ENCODE assay signal across 13 cellular contexts in genomic region chr2:241514986-241515737, GRCh38. TPM values are rescaled to one million over a fixed set of nuclear protein-coding genes. Genes with fewer than 3 reads are reported as not detected.
A peak's percentile ranks its signal among the peaks of the same experiment; 100 is the strongest.
DNase-seq lines count a peak whose midpoint lies in the region; ATAC-seq and TF ChIP-seq lines count a peak whose summit lies in the region.
"Had no signal": no experiment of that assay in that cellular context is flagged by ENCODE, and none has a peak within 500 bp of the region (broad histone marks: within the 10 kb centered on the region; RNA-seq: fewer than 3 reads in every experiment).

No MANE protein-coding gene starts in this region.

- DNase-seq in GM13976 (ENCODE audit: low spot score): peak; percentile 81
- peak; percentile 34 for DNase-seq in MG63
- DNase-seq in immature natural killer cell: peak in 2 of 3 donors; percentile 15 to 28
- no peak for DNase-seq in CD4-positive, alpha-beta T cell
- no peak for DNase-seq in NCI-H446 treated with DMSO at 0.1 percent for 48 hours (lab: John Stamatoyannopoulos, UW)
- DNase-seq in NCI-H510A (lab: John Stamatoyannopoulos, UW): no peak
- DNase-seq in hepatocyte (ENCODE audit: low spot score): no peak
- DNase-seq: activated CD4-positive, alpha-beta T cell treated with anti-CD3 and anti-CD28 coated beads, Interleukin-2, amount 50 U/mL, for 1 hour; DMS79 treated with DMSO at 0.1 percent for 48 hours; NCI-H1694 had no signal

- no peaks in the 10 kb centered on the region; the same call in 1 of the 2 replicates for H3K36me3 ChIP-seq in MG63
- no peaks in the 10 kb centered on the region for H3K36me3 ChIP-seq in hepatocyte (replicated peaks; ENCODE audit: insufficient read depth, low read depth)
- H3K36me3 ChIP-seq: breast epithelium, thoracic aorta had no signal

- peaks cover 16 to 25% of the 10 kb centered on the region in 2 donors for H3K4me1 Mint-ChIP-seq in immature natural killer cell
- no peaks in the 10 kb centered on the region for H3K4me1 Mint-ChIP-seq in CD4-positive, alpha-beta T cell (ENCODE audit: low read depth)

- no peak overlapping the region for H3K4me2 ChIP-seq in hepatocyte

- no peaks in the 10 kb centered on the region for H3K79me2 ChIP-seq in hepatocyte

- no peaks in the 10 kb centered on the region for H3K9me2 ChIP-seq in hepatocyte (replicated peaks; ENCODE audit: insufficient read depth)

- H3K27ac ChIP-seq in CD4-positive, alpha-beta T cell (ENCODE audit: low read depth, low read length): no peak overlapping the region
- no peak overlapping the region for H3K27ac ChIP-seq in hepatocyte
- H3K27ac ChIP-seq: breast epithelium, thoracic aorta had no signal

- H3K4me3 ChIP-seq in MG63 (no peak overlapping the region), hepatocyte (no peak overlapping the region)
- H3K4me3 ChIP-seq: breast epithelium, thoracic aorta had no signal

- no peak overlapping the region for H2AFZ ChIP-seq in hepatocyte

- in situ Hi-C loops in GM13976 (cut with MboI; ENCODE audit: low sequenced_read_pairs, unreplicated experiment): no loop called here

- H3K4me1 ChIP-seq in hepatocyte (ENCODE audit: insufficient read depth): no peaks in the 10 kb centered on the region
- H3K4me1 ChIP-seq: breast epithelium had no signal

- H4K20me1 ChIP-seq in hepatocyte (ENCODE audit: insufficient read depth, poor library complexity, severe bottlenecking): no peaks in the 10 kb centered on the region

- POLR2A ChIA-PET in CD4-positive, alpha-beta T cell (lab: Charles Lee): no interaction called here

- CTCF ChIA-PET in CD4-positive, alpha-beta T cell (lab: Charles Lee): no interaction called here

- H3K9me3 ChIP-seq in MG63: no peaks in the 10 kb centered on the region; the same call in 1 of the 2 replicates
- no peaks in the 10 kb centered on the region for H3K9me3 ChIP-seq in CD4-positive, alpha-beta T cell (ENCODE audit: control insufficient read depth, low read length)
- no peaks in the 10 kb centered on the region for H3K9me3 ChIP-seq in hepatocyte (ENCODE audit: low read depth)
- H3K9me3 ChIP-seq: breast epithelium, thoracic aorta had no signal

- no peak for TF ChIP-seq CTCF in GM13976 (IDR thresholded peaks at IDR 0.05; ENCODE audit: borderline replicate concordance, control extremely low read depth, extremely low read depth, insufficient read depth, missing control alignments)
- no peak for TF ChIP-seq CTCF in CD4-positive, alpha-beta T cell (IDR thresholded peaks at IDR 0.05)
- no peak for TF ChIP-seq CTCF in hepatocyte (IDR thresholded peaks at IDR 0.05; ENCODE audit: poor library complexity)

- WGBS in hepatocyte (ENCODE audit: low lambda C conversion rate, missing lambda C conversion rate): 75% methylated on average over 10 of the region's 10 CpGs

- H3K9me3 Mint-ChIP-seq in immature natural killer cell: peaks cover 0 to 3% (median 0%) of the 10 kb centered on the region in 6 donors
- H3K9me3 Mint-ChIP-seq in CD4-positive, alpha-beta T cell: no peaks in the 10 kb centered on the region

- no peaks in the 10 kb centered on the region for H3K27me3 ChIP-seq in MG63
- H3K27me3 ChIP-seq in CD4-positive, alpha-beta T cell (ENCODE audit: control insufficient read depth, insufficient read depth, low read length): no peaks in the 10 kb centered on the region
- no peaks in the 10 kb centered on the region for H3K27me3 ChIP-seq in hepatocyte
- H3K27me3 ChIP-seq: breast epithelium had no signal

- H3K27ac Mint-ChIP-seq in immature natural killer cell: peak overlapping the region; percentile 51 to 90 (median 78)
- H3K27ac Mint-ChIP-seq in CD4-positive, alpha-beta T cell: no peak overlapping the region

- peaks cover 0 to 5% (median 2%) of the 10 kb centered on the region in 3 donors for H3K27me3 Mint-ChIP-seq in immature natural killer cell (ENCODE audit: low read depth in 3 of 3)
- no peaks in the 10 kb centered on the region for H3K27me3 Mint-ChIP-seq in CD4-positive, alpha-beta T cell

- intact Hi-C loops in CD4-positive, alpha-beta T cell (cut with DNase I, micrococcal nuclease): no loop called here

- peak overlapping the region in 4 of 5 donors; percentile 21 to 62 (median 47) for H3K4me3 Mint-ChIP-seq in immature natural killer cell
- no peak overlapping the region for H3K4me3 Mint-ChIP-seq in CD4-positive, alpha-beta T cell

- peak; percentile 62 for ATAC-seq in GM21515 (IDR thresholded peaks at IDR 0.05; ENCODE audit: unreplicated experiment)
- no peak for ATAC-seq in CD4-positive, alpha-beta T cell (ENCODE audit: poor library complexity)

- no peaks in the 10 kb centered on the region for H3K36me3 Mint-ChIP-seq in immature natural killer cell
- H3K36me3 Mint-ChIP-seq in CD4-positive, alpha-beta T cell (ENCODE audit: low read depth): no peaks in the 10 kb centered on the region

RNA-seq across cellular contexts. Expression of gene STK25, which starts 6.8 kb away (rescaled TPM):
- 176 and 432 TPM in 2 replicates for total RNA-seq in MG63 (2014; rRNA removed; shearing (Covaris generic); ENCODE audit: low replicate concordance)
- polyA plus RNA-seq in immature natural killer cell (100 to 1,000 TPM; 104 to 146 (median 105) TPM), hepatocyte (192 and 199 TPM in 2 replicates)
- 10 to 100 TPM; 76.1 to 81.3 TPM for total RNA-seq in CD4-positive, alpha-beta T cell
- 177 and 183 TPM in 2 replicates for total RNA-seq in hepatocyte

RNA-seq across cellular contexts. Expression of gene BOK, which starts 43.4 kb away (rescaled TPM):
- total RNA-seq in MG63 (2014; rRNA removed; shearing (Covaris generic); ENCODE audit: low replicate concordance): 1.6 and 6.8 TPM in 2 replicates
- 10 to 100 TPM; 15.2 to 21.4 (median 17.2) TPM for polyA plus RNA-seq in immature natural killer cell
- not detected for total RNA-seq in CD4-positive, alpha-beta T cell
- total RNA-seq in hepatocyte: 24.2 and 25.4 TPM in 2 replicates
- 26.5 and 39.7 TPM in 2 replicates for polyA plus RNA-seq in hepatocyte

Comparison
In these comparisons a context has a peak if more than half of its experiments do, and no peak if none do; other contexts are left out.
1. DNase-seq: peak in GM13976 (single experiment), MG63 (single experiment) and immature natural killer cell (2 of 3); none in CD4-positive, alpha-beta T cell (0 of 10), NCI-H446 treated with DMSO at 0.1 percent for 48 hours (single experiment), NCI-H510A (single experiment) and hepatocyte (single experiment).